Comparison of ENCODE assay signal across 15 cellular contexts in the genomic region with DNA sequence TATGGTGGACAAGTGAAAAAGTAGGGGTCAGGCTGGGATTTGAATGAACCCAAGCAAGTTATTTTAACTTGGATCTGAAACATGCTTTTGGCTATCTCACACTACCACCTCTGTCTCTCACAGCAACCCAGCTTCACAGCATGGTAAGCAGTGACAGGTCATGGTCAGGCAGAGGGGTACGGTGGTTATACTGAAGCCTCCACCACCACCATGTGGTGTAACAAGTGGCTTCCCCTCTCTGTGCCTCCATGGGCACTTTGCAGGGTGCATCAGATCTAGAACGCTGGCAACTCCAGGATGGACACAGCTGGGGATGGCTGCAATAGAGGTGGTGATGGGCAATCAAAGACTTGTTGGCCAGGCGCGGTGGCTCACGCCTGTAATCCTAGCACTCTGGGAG. TPM values are rescaled to one million over a fixed set of nuclear protein-coding genes. Genes with fewer than 3 reads are reported as not detected.
DNase-seq lines count a peak whose midpoint lies in the region; ATAC-seq, FAIRE-seq and TF ChIP-seq lines count a peak whose summit lies in the region.
"Had no signal": no experiment of that assay in that cellular context is flagged by ENCODE, and none has a peak within 500 bp of the region (broad histone marks: within the 10 kb centered on the region; RNA-seq: fewer than 3 reads in every experiment).

No MANE protein-coding gene starts in this region.

- TF ChIP-seq CTCF in mesothelial cell of epicardium (IDR thresholded peaks at IDR 0.05; ENCODE audit: unreplicated experiment) (no peak), kidney (IDR thresholded peaks at IDR 0.05; ENCODE audit: borderline replicate concordance, extremely low read depth, insufficient read depth) (no peak)

- H3K9ac ChIP-seq in kidney (ENCODE audit: low read length in 2 of 2), result no peak overlapping the region

- H3K36me3 ChIP-seq in kidney (ENCODE audit: control insufficient read depth in 1 of 2, insufficient read depth in 2 of 2, low read length in 2 of 2), result no peaks in the 10 kb centered on the region
- H3K36me3 ChIP-seq: breast epithelium had no signal

- H3K4me1 Mint-ChIP-seq in stimulated activated naive CD8-positive, alpha-beta T cell treated with anti-CD3 and anti-CD28 coated beads, Interleukin-15, Interleukin-2, amounts not matched to agents 100 ng/mL and 50 ng/mL, for 24 hours (ENCODE audit: low read depth), result peaks cover 17% of the 10 kb centered on the region
- H3K4me1 Mint-ChIP-seq in activated CD8-positive, alpha-beta T cell treated with anti-CD3 and anti-CD28 coated beads, Interleukin-2, amount 10 ng/mL, durations not matched to agents 7 days and 5 days (ENCODE audit: low read depth), result peaks cover 22% of the 10 kb centered on the region
- peaks cover 7% of the 10 kb centered on the region for H3K4me1 Mint-ChIP-seq in mesothelial cell of epicardium

- peak overlapping the region; percentile 70 for H3K4me3 Mint-ChIP-seq in stimulated activated naive CD8-positive, alpha-beta T cell treated with anti-CD3 and anti-CD28 coated beads, Interleukin-15, Interleukin-2, amounts not matched to agents 100 ng/mL and 50 ng/mL, for 24 hours
- H3K4me3 Mint-ChIP-seq in activated CD8-positive, alpha-beta T cell treated with anti-CD3 and anti-CD28 coated beads, Interleukin-2, amount 10 ng/mL, durations not matched to agents 7 days and 5 days, result peak overlapping the region; percentile 56
- H3K4me3 Mint-ChIP-seq in mesothelial cell of epicardium, result peak overlapping the region; percentile 60

- intact Hi-C loops in kidney (cut with DNase I), result no loop called here

- no peak for DNase-seq in stimulated activated naive CD8-positive, alpha-beta T cell treated with anti-CD3 and anti-CD28 coated beads, Interleukin-15, Interleukin-2, amounts not matched to agents 100 U/mL and 50 U/mL, for 24 hours
- no peak for DNase-seq in activated CD8-positive, alpha-beta T cell treated with anti-CD3 and anti-CD28 coated beads, Interleukin-2, amount 10 ng/mL, durations not matched to agents 7 days and 5 days
- DNase-seq in mesothelial cell of epicardium (ENCODE audit: low spot score in 2 of 2, unreplicated experiment in 2 of 2), result no peak
- no peak for DNase-seq in kidney
- no peak for DNase-seq in NCI-H226
- no peak for DNase-seq in NCI-H82 (lab: John Stamatoyannopoulos, UW)
- DNase-seq: activated CD4-positive, CD25-positive, alpha-beta regulatory T cell treated with anti-CD3 and anti-CD28 coated beads, Interleukin-2, amount 50 U/mL, for 72 hours; activated effector memory CD4-positive, alpha-beta T cell treated with anti-CD3 and anti-CD28 coated beads, Interleukin-2, amount 50 U/mL, for 16 hours; DMS153; foreskin fibroblast; PC-9 had no signal

- H3K9me3 ChIP-seq in kidney (ENCODE audit: control insufficient read depth in 1 of 2, low read length in 2 of 2), result no peaks in the 10 kb centered on the region
- H3K9me3 ChIP-seq: breast epithelium had no signal

- ATAC-seq in stimulated activated naive CD8-positive, alpha-beta T cell treated with anti-CD3 and anti-CD28 coated beads, Interleukin-15, Interleukin-2, amounts not matched to agents 100 U/mL and 50 U/mL, for 24 hours, result no peak
- no peak for ATAC-seq in activated CD8-positive, alpha-beta T cell treated with anti-CD3 and anti-CD28 coated beads, Interleukin-2, amount 10 ng/mL, durations not matched to agents 7 days and 5 days
- no peak for ATAC-seq in GM18858 (IDR thresholded peaks at IDR 0.05; ENCODE audit: unreplicated experiment)

- H3K4me3 ChIP-seq in kidney (ENCODE audit: low read length in 2 of 2), result no peak overlapping the region

- no peak overlapping the region for H3K27ac Mint-ChIP-seq in stimulated activated naive CD8-positive, alpha-beta T cell treated with anti-CD3 and anti-CD28 coated beads, Interleukin-15, Interleukin-2, amounts not matched to agents 100 ng/mL and 50 ng/mL, for 24 hours
- no peak overlapping the region for H3K27ac Mint-ChIP-seq in activated CD8-positive, alpha-beta T cell treated with anti-CD3 and anti-CD28 coated beads, Interleukin-2, amount 10 ng/mL, durations not matched to agents 7 days and 5 days
- no peak overlapping the region for H3K27ac Mint-ChIP-seq in mesothelial cell of epicardium

- peaks cover 46% of the 10 kb centered on the region for H3K27me3 Mint-ChIP-seq in stimulated activated naive CD8-positive, alpha-beta T cell treated with anti-CD3 and anti-CD28 coated beads, Interleukin-15, Interleukin-2, amounts not matched to agents 100 ng/mL and 50 ng/mL, for 24 hours
- peaks cover 32% of the 10 kb centered on the region for H3K27me3 Mint-ChIP-seq in activated CD8-positive, alpha-beta T cell treated with anti-CD3 and anti-CD28 coated beads, Interleukin-2, amount 10 ng/mL, durations not matched to agents 7 days and 5 days (ENCODE audit: low read depth)
- H3K27me3 Mint-ChIP-seq in mesothelial cell of epicardium (ENCODE audit: low read depth), result peaks cover 52% of the 10 kb centered on the region

- POLR2A ChIA-PET in activated CD8-positive, alpha-beta T cell treated with anti-CD3 and anti-CD28 coated beads, Interleukin-2, amount 10 ng/mL, durations not matched to agents 7 days and 5 days (lab: Charles Lee), result no interaction called here

- H3K27ac ChIP-seq in kidney (ENCODE audit: low read depth in 2 of 2, low read length in 2 of 2), result no peak overlapping the region
- H3K27ac ChIP-seq: breast epithelium, PC-9 had no signal

- H3K36me3 Mint-ChIP-seq in stimulated activated naive CD8-positive, alpha-beta T cell treated with anti-CD3 and anti-CD28 coated beads, Interleukin-15, Interleukin-2, amounts not matched to agents 100 ng/mL and 50 ng/mL, for 24 hours (ENCODE audit: low read depth), result no peaks in the 10 kb centered on the region
- no peaks in the 10 kb centered on the region for H3K36me3 Mint-ChIP-seq in activated CD8-positive, alpha-beta T cell treated with anti-CD3 and anti-CD28 coated beads, Interleukin-2, amount 10 ng/mL, durations not matched to agents 7 days and 5 days (ENCODE audit: low read depth)
- H3K36me3 Mint-ChIP-seq in mesothelial cell of epicardium, result no peaks in the 10 kb centered on the region

- no peaks in the 10 kb centered on the region for H3K4me1 ChIP-seq in kidney (ENCODE audit: control insufficient read depth in 1 of 2, insufficient read depth in 1 of 2, low read depth in 1 of 2, low read length in 2 of 2)
- H3K4me1 ChIP-seq: breast epithelium had no signal

- no peak for FAIRE-seq in kidney (lab: Jason Lieb, UNC)

- CTCF ChIA-PET in activated CD8-positive, alpha-beta T cell treated with anti-CD3 and anti-CD28 coated beads, Interleukin-2, amount 10 ng/mL, durations not matched to agents 7 days and 5 days (lab: Charles Lee), result interaction anchor here (1.3 kb wide), 1 partner anchor 33 kb away, joined by 3 read pairs; no protein-coding TSS in a partner anchor

- no peaks in the 10 kb centered on the region for H3K9me3 Mint-ChIP-seq in stimulated activated naive CD8-positive, alpha-beta T cell treated with anti-CD3 and anti-CD28 coated beads, Interleukin-15, Interleukin-2, amounts not matched to agents 100 ng/mL and 50 ng/mL, for 24 hours
- H3K9me3 Mint-ChIP-seq in activated CD8-positive, alpha-beta T cell treated with anti-CD3 and anti-CD28 coated beads, Interleukin-2, amount 10 ng/mL, durations not matched to agents 7 days and 5 days (ENCODE audit: insufficient read depth), result no peaks in the 10 kb centered on the region
- H3K9me3 Mint-ChIP-seq in mesothelial cell of epicardium, result no peaks in the 10 kb centered on the region

RNA-seq across cellular contexts. Expression of gene TMEM145, which starts 0.7 kb away (rescaled TPM):
- under 1 TPM in 1 of 2 experiments, not detected in 1; 0.37 TPM for total RNA-seq in activated CD8-positive, alpha-beta T cell treated with anti-CD3 and anti-CD28 coated beads, Interleukin-2, amount 10 ng/mL, durations not matched to agents 7 days and 5 days
- 0.25 to 0.92 TPM (median 0.42 TPM) in 3 replicates for total RNA-seq in mesothelial cell of epicardium
- total RNA-seq in kidney, result not detected
- not detected for polyA plus RNA-seq in kidney (ENCODE audit: insufficient read depth, low read depth, low replicate concordance)
- total RNA-seq: mesenteric fat pad had no signal

RNA-seq across cellular contexts. Expression of gene PAFAH1B3, which starts 9.9 kb away (rescaled TPM):
- total RNA-seq in activated CD8-positive, alpha-beta T cell treated with anti-CD3 and anti-CD28 coated beads, Interleukin-2, amount 10 ng/mL, durations not matched to agents 7 days and 5 days, result 10 to 100 TPM; 48.2 to 52.7 TPM
- total RNA-seq in mesothelial cell of epicardium, result 81.2 to 91.0 TPM (median 88.5 TPM) in 3 replicates
- total RNA-seq in kidney, result 22.0 TPM
- polyA plus RNA-seq in kidney (ENCODE audit: insufficient read depth, low read depth, low replicate concordance), result 38.3 TPM

RNA-seq across cellular contexts. Expression of gene PRR19, which starts 10.4 kb away (rescaled TPM):
- under 1 TPM; 0.44 to 0.55 TPM for total RNA-seq in activated CD8-positive, alpha-beta T cell treated with anti-CD3 and anti-CD28 coated beads, Interleukin-2, amount 10 ng/mL, durations not matched to agents 7 days and 5 days
- 1.3 to 2.0 TPM (median 1.7 TPM) in 3 replicates for total RNA-seq in mesothelial cell of epicardium
- 0.47 TPM for total RNA-seq in kidney
- polyA plus RNA-seq in kidney (ENCODE audit: insufficient read depth, low read depth, low replicate concordance), result 0.71 TPM
- total RNA-seq: mesenteric fat pad had no signal

RNA-seq across cellular contexts. Expression of gene MEGF8, which starts 13.1 kb away (rescaled TPM):
- total RNA-seq in activated CD8-positive, alpha-beta T cell treated with anti-CD3 and anti-CD28 coated beads, Interleukin-2, amount 10 ng/mL, durations not matched to agents 7 days and 5 days, result 1 to 10 TPM; 5.0 to 5.9 TPM
- total RNA-seq in mesothelial cell of epicardium, result 54.7 to 58.9 TPM (median 57.1 TPM) in 3 replicates
- 31.6 TPM for total RNA-seq in kidney
- 8.7 TPM for polyA plus RNA-seq in kidney (ENCODE audit: insufficient read depth, low read depth, low replicate concordance)

RNA-seq across cellular contexts. Expression of gene CIC, which starts 43.3 kb away (rescaled TPM):
- total RNA-seq in activated CD8-positive, alpha-beta T cell treated with anti-CD3 and anti-CD28 coated beads, Interleukin-2, amount 10 ng/mL, durations not matched to agents 7 days and 5 days, result 10 to 100 TPM; 73.1 to 83.8 TPM
- total RNA-seq in mesothelial cell of epicardium (84.0 to 90.9 TPM (median 90.8 TPM) in 3 replicates), kidney (90.9 TPM)
- polyA plus RNA-seq in kidney (ENCODE audit: insufficient read depth, low read depth, low replicate concordance), result 18.8 TPM
